Comparison of ENCODE assay signal across 8 cellular contexts in genomic region chr2:71277536-71278103, GRCh38. TPM values are rescaled to one million over a fixed set of nuclear protein-coding genes. Genes with fewer than 3 reads are reported as not detected.
DNase-seq lines count a peak whose midpoint lies in the region; ATAC-seq and TF ChIP-seq lines count a peak whose summit lies in the region.

No MANE protein-coding gene starts in this region.

- H3K4me3 ChIP-seq in astrocyte of the spinal cord (ENCODE audit: low read depth, low read length) (peak overlapping the region; percentile 62), sigmoid colon (peak overlapping the region; percentile 11 to 61 (median 47))

- intact Hi-C loops in sigmoid colon (cut with DNase I): loop anchor here (5.0 kb wide), 1 partner anchor 55 kb away; the partner anchor contains the start of gene ZNF638

- in situ Hi-C loops in astrocyte of the spinal cord (cut with HindIII; ENCODE audit: low sequenced_read_pairs): no loop called here

- no peak for TF ChIP-seq EP300 in sigmoid colon (IDR thresholded peaks at IDR 0.05)

- ATAC-seq in HG02981 (IDR thresholded peaks at IDR 0.05; ENCODE audit: unreplicated experiment) (peak; percentile 30), GM21423 (IDR thresholded peaks at IDR 0.05; ENCODE audit: unreplicated experiment) (no peak), HG03442 (IDR thresholded peaks at IDR 0.05; ENCODE audit: unreplicated experiment) (no peak)

- H3K36me3 ChIP-seq in sigmoid colon: no peaks in the 10 kb centered on the region

- TF ChIP-seq CTCF in astrocyte of the spinal cord (IDR thresholded peaks at IDR 0.05; ENCODE audit: low read depth, low read length) (peak; percentile 47), sigmoid colon (IDR thresholded peaks at IDR 0.05) (no peak)

- DNase-seq in DMS 273 (lab: John Stamatoyannopoulos, UW; ENCODE audit: unreplicated experiment) (peak; percentile 83), SIG-M5 (lab: John Stamatoyannopoulos, UW) (peak; percentile 10), astrocyte of the spinal cord (ENCODE audit: low read depth, low spot score) (peak; percentile 8), hypothalamus (lab: John Stamatoyannopoulos, UW) (peak in 49 of 51 donors; percentile 12 to 93 (median 58)), sigmoid colon (no peak)

- peaks cover 0 to 22% (median 18%) of the 10 kb centered on the region in 4 donors for H3K4me1 ChIP-seq in sigmoid colon

- H3K9me3 ChIP-seq in sigmoid colon: no peaks in the 10 kb centered on the region

- peaks cover 14 to 60% (median 39%) of the 10 kb centered on the region in 3 donors for H3K27me3 ChIP-seq in sigmoid colon

- 2 to 5% methylated on average over 18 of the region's 18 CpGs for WGBS in sigmoid colon, 2 donors

- no peak for TF ChIP-seq POLR2A in sigmoid colon (IDR thresholded peaks at IDR 0.05)

- H3K27ac ChIP-seq in sigmoid colon: peak overlapping the region; percentile 60 to 78 (median 76)

RNA-seq across cellular contexts. Expression of gene PAIP2B, which starts 50.7 kb away (rescaled TPM):
- 10 to 100 TPM in 3 of 4 donors, 1 to 10 TPM in 1; 8.0 to 13.2 (median 12.4) TPM for total RNA-seq in sigmoid colon
- 1 to 10 TPM; 1.2 to 2.3 (median 1.8) TPM for polyA plus RNA-seq in sigmoid colon

RNA-seq across cellular contexts. Expression of gene ZNF638, which starts 54.0 kb away (rescaled TPM):
- 100 to 1,000 TPM; 161 to 184 (median 176) TPM for total RNA-seq in sigmoid colon
- 10 to 100 TPM; 28.7 to 69.8 (median 43.8) TPM for polyA plus RNA-seq in sigmoid colon
